Comparison of ENCODE assay signal across 8 cellular contexts in the genomic region with DNA sequence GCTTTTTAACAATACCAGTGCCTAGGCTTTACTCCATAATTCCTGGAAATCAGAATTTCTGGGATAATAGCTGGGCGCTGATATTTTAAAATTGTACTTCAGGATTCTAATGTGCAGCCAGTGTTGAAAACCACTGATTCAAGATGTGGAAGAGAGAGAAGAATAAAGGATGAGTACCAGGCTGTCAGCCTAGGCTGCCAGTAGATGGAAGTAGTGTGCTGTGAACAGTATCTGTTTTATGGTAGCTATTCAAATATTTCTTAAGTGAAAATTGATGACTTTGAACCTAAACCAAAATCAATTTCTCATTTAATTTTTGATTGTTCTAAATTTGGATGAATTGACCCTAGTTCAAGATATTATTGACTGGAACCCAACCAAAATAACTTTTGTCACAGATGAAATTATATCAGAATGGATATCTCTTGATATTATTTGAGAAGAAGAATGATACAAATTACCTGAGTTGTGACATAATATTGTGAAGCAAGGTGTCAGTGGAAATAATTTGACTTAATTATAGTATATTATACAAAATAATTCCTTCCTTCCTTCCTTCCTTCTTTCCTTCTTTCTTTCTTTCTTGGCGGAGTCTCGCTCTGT.
DNase-seq lines count a peak whose midpoint lies in the region; ATAC-seq and TF ChIP-seq lines count a peak whose summit lies in the region.

No MANE protein-coding gene starts in this region.

- no peaks in the 10 kb centered on the region for H3F3A ChIP-seq in OCI-LY1 (ENCODE audit: insufficient read depth, low read length)

- H3K27me3 ChIP-seq in OCI-LY1 (ENCODE audit: insufficient read depth, low read length) (no peaks in the 10 kb centered on the region), lower lobe of right lung (ENCODE audit: low read depth) (no peaks in the 10 kb centered on the region)

- no peak overlapping the region for H3K4me2 ChIP-seq in OCI-LY1 (ENCODE audit: low read length)

- H3K9me2 ChIP-seq in OCI-LY1 (ENCODE audit: low read depth, low read length) = no peaks in the 10 kb centered on the region

- no peaks in the 10 kb centered on the region for H4K20me1 ChIP-seq in OCI-LY1 (ENCODE audit: insufficient read depth, low read length)

- ATAC-seq in HG03439 (IDR thresholded peaks at IDR 0.05; ENCODE audit: unreplicated experiment) = peak; percentile 48
- ATAC-seq in lower lobe of right lung = peak; percentile 70 to 74
- no peak for ATAC-seq in HG03025 (IDR thresholded peaks at IDR 0.05; ENCODE audit: low FRiP score, unreplicated experiment)

- H2AFZ ChIP-seq in OCI-LY1 (ENCODE audit: low read length) = no peak overlapping the region

- DNase-seq in NCI-H2081 (lab: John Stamatoyannopoulos, UW) (peak; percentile 25 to 52), NCI-H2081 treated with DMSO at 0.1 percent for 48 hours (lab: John Stamatoyannopoulos, UW) (no peak), choroid plexus epithelial cell (ENCODE audit: low read depth) (peak; percentile 79), lower lobe of right lung (no peak), islet precursor cell (no peak)

- TF ChIP-seq CTCF in OCI-LY1 (IDR thresholded peaks at IDR 0.05; ENCODE audit: low read length) (peak; percentile 96), choroid plexus epithelial cell (conservative IDR thresholded peaks at IDR 0.05; ENCODE audit: low read depth, low read length) (peak; percentile 89), lower lobe of right lung (IDR thresholded peaks at IDR 0.05) (peak; percentile 64)

- H3K36me3 ChIP-seq in OCI-LY1 (ENCODE audit: insufficient read depth, low read length) (no peaks in the 10 kb centered on the region), lower lobe of right lung (no peaks in the 10 kb centered on the region)

- no peak overlapping the region for H3K9ac ChIP-seq in OCI-LY1 (ENCODE audit: low read length)

- intact Hi-C loops in lower lobe of right lung (cut with DNase I) = no loop called here

- H3K4me1 ChIP-seq in OCI-LY1 (ENCODE audit: insufficient read depth, low read length, severe bottlenecking) (peaks cover 49% of the 10 kb centered on the region), lower lobe of right lung (no peaks in the 10 kb centered on the region)

- H3K9me3 ChIP-seq in OCI-LY1 (ENCODE audit: low read length) (no peaks in the 10 kb centered on the region), lower lobe of right lung (no peaks in the 10 kb centered on the region)

- no peak overlapping the region for H3K4me3 ChIP-seq in OCI-LY1 (ENCODE audit: low read depth, low read length, poor library complexity, severe bottlenecking)
- no peak overlapping the region for H3K4me3 ChIP-seq in choroid plexus epithelial cell (ENCODE audit: low read depth, low read length)
- no peak overlapping the region for H3K4me3 ChIP-seq in lower lobe of right lung

- H3K79me2 ChIP-seq in OCI-LY1 (ENCODE audit: insufficient read depth, low read length) = no peaks in the 10 kb centered on the region

- H3K27ac ChIP-seq in OCI-LY1 (ENCODE audit: low read depth, low read length, poor library complexity, severe bottlenecking) = no peak overlapping the region
- H3K27ac ChIP-seq in lower lobe of right lung = no peak overlapping the region

Comparison
In these comparisons a context has a peak if more than half of its experiments do, and no peak if none do; other contexts are left out.
1. DNase-seq: peak in NCI-H2081 (2 of 2) and choroid plexus epithelial cell (single experiment); none in NCI-H2081 treated with DMSO at 0.1 percent for 48 hours (single experiment), lower lobe of right lung (single experiment) and islet precursor cell (single experiment).
2. Peak in every context shown above with its lines, with median percentiles within 50 percentile points of each other: CTCF ChIP-seq.